17 cellular contexts compared by ENCODE assay signal in the genomic region with DNA sequence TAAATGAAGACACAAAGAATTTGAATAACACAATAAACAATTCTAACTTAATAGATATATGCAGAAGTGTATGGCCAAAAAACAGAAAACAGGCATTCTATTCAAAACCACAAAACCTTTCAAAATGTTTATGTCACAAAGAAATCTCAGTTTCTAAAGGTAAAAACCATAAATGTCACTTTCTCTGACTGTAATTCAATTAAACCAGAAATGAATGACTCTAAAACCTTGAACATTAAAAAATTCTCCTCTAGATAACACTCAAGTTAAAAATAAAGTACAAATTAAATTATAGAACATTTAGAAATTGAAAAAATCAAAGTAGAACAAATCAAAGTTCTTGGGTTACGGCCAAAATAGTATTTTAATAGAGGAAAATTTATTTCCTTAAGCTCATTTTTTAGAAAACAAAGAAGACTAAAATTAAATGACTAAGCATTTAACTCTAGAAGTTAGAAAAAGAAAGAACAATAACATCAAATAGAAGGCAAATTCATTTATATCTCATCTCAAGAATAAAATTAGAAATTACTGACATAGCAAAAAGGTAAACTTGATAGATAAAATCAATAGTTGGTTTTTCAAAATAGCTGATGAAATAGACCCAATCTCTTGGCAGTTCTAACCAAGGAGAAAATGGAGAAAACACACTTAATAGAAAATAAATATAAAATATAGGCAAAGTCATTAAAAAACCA.
DNase-seq lines count a peak whose midpoint lies in the region; ATAC-seq, FAIRE-seq and TF ChIP-seq lines count a peak whose summit lies in the region.
"Had no signal": no experiment of that assay in that cellular context is flagged by ENCODE, and none has a peak within 500 bp of the region (broad histone marks: within the 10 kb centered on the region; RNA-seq: fewer than 3 reads in every experiment).

No MANE protein-coding gene starts in this region.

- DNase-seq in SK-N-SH (no peak), K562 (ENCODE audit: extremely low read depth in 1 of 4, low spot score in 3 of 4) (no peak), kidney (no peak), NCI-H748 (lab: John Stamatoyannopoulos, UW; ENCODE audit: unreplicated experiment) (no peak)
- DNase-seq: ACHN; C1 segment of cervical spinal cord; Calu3; CD4-positive, alpha-beta T cell; DMS 273 treated with DMSO at 0.1 percent for 48 hours; GOT3; H9 had no signal

- no peak for ATAC-seq in SK-N-SH treated with all-trans-retinoic acid at 6 μM for 48 hours
- no peak for ATAC-seq in K562
- no peak for ATAC-seq in HG03108 (IDR thresholded peaks at IDR 0.05; ENCODE audit: unreplicated experiment)
- no peak for ATAC-seq in HG02588 (IDR thresholded peaks at IDR 0.05; ENCODE audit: unreplicated experiment)
- ATAC-seq: GM12878 had no signal

- no peaks in the 10 kb centered on the region for H3K9me1 ChIP-seq in K562 (ENCODE audit: control insufficient read depth, insufficient read depth, low read length)

- no peak for TF ChIP-seq POLR2A in K562 (conservative IDR thresholded peaks at IDR 0.05)

- H3K4me2 ChIP-seq in SK-N-SH: no peak overlapping the region
- H3K4me2 ChIP-seq in K562 (ENCODE audit: insufficient read depth, low read length): no peak overlapping the region

- no peak for TF ChIP-seq EP300 in SK-N-SH (IDR thresholded peaks at IDR 0.05; ENCODE audit: borderline replicate concordance in 1 of 2, low read depth in 1 of 2, low read length in 1 of 2)
- no peak for TF ChIP-seq EP300 in K562 (IDR thresholded peaks at IDR 0.05; ENCODE audit: low read length)

- WGBS in SK-N-SH (ENCODE audit: low lambda C conversion rate): 26% methylated on average over 1 of the region's 1 CpG
- WGBS in K562 (ENCODE audit: insufficient coverage, low coverage, missing lambda C conversion rate): 0% methylated on average over 1 of the region's 1 CpG

- H3K4me1 ChIP-seq in SK-N-SH (ENCODE audit: control insufficient read depth in 1 of 2, insufficient read depth in 2 of 2, low read depth in 1 of 2, low read length in 1 of 2) (peaks cover 0 to 8% of the 10 kb centered on the region in 2 experiments; a peak in 2 of 4 replicates), K562 (replicated peaks in 1 of 2; ENCODE audit: control insufficient read depth in 2 of 2, insufficient read depth in 2 of 2, low read length in 2 of 2) (no peaks in the 10 kb centered on the region), kidney (ENCODE audit: control insufficient read depth in 1 of 2, insufficient read depth in 1 of 2, low read depth in 1 of 2, low read length in 2 of 2) (no peaks in the 10 kb centered on the region)

- TF ChIP-seq RAD21 in SK-N-SH (IDR thresholded peaks at IDR 0.05; ENCODE audit: low read length) (no peak), K562 (CRISPR knock-in tag; conservative IDR thresholded peaks at IDR 0.05 in 1 of 2, IDR thresholded peaks at IDR 0.05 in 1 of 2) (no peak)

- H3K79me2 ChIP-seq in SK-N-SH (ENCODE audit: insufficient read depth) (no peaks in the 10 kb centered on the region), K562 (ENCODE audit: control insufficient read depth, insufficient read depth, low read length) (no peaks in the 10 kb centered on the region)

- POLR2A ChIA-PET in SK-N-SH (lab: Yijun Ruan, JAX) (no interaction called here), K562 (lab: Yijun Ruan, JAX) (interaction anchor here (0.5 kb wide), 1 partner anchor 84 kb away, joined by 3 read pairs; no protein-coding TSS in a partner anchor)

- H3K9me3 ChIP-seq in SK-N-SH (peaks cover 6% of the 10 kb centered on the region; the same call in 1 of the 2 replicates), K562 (replicated peaks; ENCODE audit: control insufficient read depth, insufficient read depth, low read depth, low read length) (no peaks in the 10 kb centered on the region), kidney (ENCODE audit: control insufficient read depth in 1 of 2, low read length in 2 of 2) (no peaks in the 10 kb centered on the region)

- H3K27ac ChIP-seq in SK-N-SH (ENCODE audit: low read depth in 2 of 2, low read length in 1 of 2) (no peak overlapping the region), K562 (ENCODE audit: extremely low read depth, low read depth, low read length) (no peak overlapping the region), kidney (ENCODE audit: low read depth in 2 of 2, low read length in 2 of 2) (no peak overlapping the region)
- H3K27ac ChIP-seq: 22Rv1 had no signal

- H3K4me3 ChIP-seq in SK-N-SH (ENCODE audit: low read depth in 2 of 2, low read length in 1 of 2) (no peak overlapping the region), K562 (no peak overlapping the region), kidney (ENCODE audit: low read length in 2 of 2) (no peak overlapping the region)
- H3K4me3 ChIP-seq: GM12878 had no signal

- CTCF ChIA-PET in SK-N-SH (lab: Yijun Ruan, JAX): no interaction called here
- CTCF ChIA-PET in K562 (lab: Yijun Ruan, JAX; ENCODE audit: low intra/inter-chr PET ratio): no interaction called here

- intact Hi-C loops in K562 (cut with micrococcal nuclease) (no loop called here), kidney (cut with DNase I) (no loop called here)

- in situ Hi-C loops in K562 (cut with MboI): no loop called here

- no peak overlapping the region for H3K9ac ChIP-seq in SK-N-SH
- no peak overlapping the region for H3K9ac ChIP-seq in K562 (ENCODE audit: insufficient read depth in 1 of 2, low read depth in 2 of 2, low read length in 2 of 2)
- no peak overlapping the region for H3K9ac ChIP-seq in kidney (ENCODE audit: low read length in 2 of 2)

- TF ChIP-seq CTCF in SK-N-SH (IDR thresholded peaks at IDR 0.05) (no peak), K562 (IDR thresholded peaks at IDR 0.05 in 2 of 3, conservative IDR thresholded peaks at IDR 0.05 in 1 of 3; ENCODE audit: insufficient read depth in 2 of 3, low read depth in 1 of 3, low read length in 3 of 3) (no peak), kidney (IDR thresholded peaks at IDR 0.05; ENCODE audit: borderline replicate concordance, extremely low read depth, insufficient read depth) (no peak)

- no peaks in the 10 kb centered on the region for H3K9me2 ChIP-seq in SK-N-SH

- H2AFZ ChIP-seq in SK-N-SH (ENCODE audit: low read depth) (no peak overlapping the region), K562 (ENCODE audit: low read depth, low read length) (no peak overlapping the region)

- H4K20me1 ChIP-seq in SK-N-SH (ENCODE audit: insufficient read depth) (no peaks in the 10 kb centered on the region), K562 (replicated peaks; ENCODE audit: control insufficient read depth, insufficient read depth, low read length) (no peaks in the 10 kb centered on the region)

- H3F3A ChIP-seq in SK-N-SH (replicated peaks; ENCODE audit: insufficient read depth): no peaks in the 10 kb centered on the region

- H3K27me3 ChIP-seq in SK-N-SH (ENCODE audit: insufficient read depth) (no peaks in the 10 kb centered on the region), K562 (ENCODE audit: control insufficient read depth in 2 of 2, insufficient read depth in 2 of 2, low read length in 2 of 2) (no peaks in the 10 kb centered on the region)

- H3K36me3 ChIP-seq in SK-N-SH (replicated peaks in 1 of 2; ENCODE audit: control insufficient read depth in 1 of 2, insufficient read depth in 2 of 2, low read length in 1 of 2) (no peaks in the 10 kb centered on the region), K562 (ENCODE audit: control insufficient read depth, insufficient read depth, low read length) (no peaks in the 10 kb centered on the region), kidney (ENCODE audit: control insufficient read depth in 1 of 2, insufficient read depth in 2 of 2, low read length in 2 of 2) (no peaks in the 10 kb centered on the region)

- FAIRE-seq in K562 (lab: Jason Lieb, UNC): no peak
- FAIRE-seq in kidney (lab: Jason Lieb, UNC): peak; percentile 69
- FAIRE-seq: GM12878, HTR-8/SVneo had no signal

- no TSS peak for BruUV-seq in K562 (replicated peaks; lab: Mats Ljungman, UMichigan)

TF ChIP-seq in SK-N-SH, 30 proteins besides CTCF, POLR2A, EP300 and RAD21:
- TF ChIP-seq TEAD4 (IDR thresholded peaks at IDR 0.05; ENCODE audit: borderline replicate concordance, insufficient read depth) (no peak), NRF1 (IDR thresholded peaks at IDR 0.05; ENCODE audit: low read depth, low read length) (no peak), IRF3 (IDR thresholded peaks at IDR 0.05; ENCODE audit: low read depth, low read length) (no peak), NFIC (IDR thresholded peaks at IDR 0.05; ENCODE audit: borderline replicate concordance) (no peak)

TF ChIP-seq in K562, 482 proteins besides CTCF, POLR2A, EP300 and RAD21:
- no peak for TF ChIP-seq ZFPM2 (CRISPR knock-in tag; IDR thresholded peaks at IDR 0.05)
- TF ChIP-seq ZKSCAN1 (IDR thresholded peaks at IDR 0.05; ENCODE audit: low read depth, low read length): no peak
- TF ChIP-seq RBM34 (IDR thresholded peaks at IDR 0.05; ENCODE audit: borderline replicate concordance, insufficient read depth, low read length): no peak
- TF ChIP-seq, protein P1, sequence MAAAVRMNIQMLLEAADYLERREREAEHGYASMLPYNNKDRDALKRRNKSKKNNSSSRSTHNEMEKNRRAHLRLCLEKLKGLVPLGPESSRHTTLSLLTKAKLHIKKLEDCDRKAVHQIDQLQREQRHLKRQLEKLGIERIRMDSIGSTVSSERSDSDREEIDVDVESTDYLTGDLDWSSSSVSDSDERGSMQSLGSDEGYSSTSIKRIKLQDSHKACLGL (CRISPR knock-in tag; IDR thresholded peaks at IDR 0.05; ENCODE audit: borderline replicate concordance, poor library complexity, severe bottlenecking): no peak
- TF ChIP-seq DMBX1 (CRISPR knock-in tag; IDR thresholded peaks at IDR 0.05; ENCODE audit: borderline replicate concordance): no peak
- peak; percentile 70 for TF ChIP-seq ZNF316 (IDR thresholded peaks at IDR 0.05)
- TF ChIP-seq EWSR1 (IDR thresholded peaks at IDR 0.05; ENCODE audit: borderline replicate concordance, low read depth, partially characterized antibody): no peak
- peak; percentile 40 for TF ChIP-seq C11orf30 (IDR thresholded peaks at IDR 0.05; ENCODE audit: low read depth)
- TF ChIP-seq HIVEP1 (CRISPR knock-in tag; IDR thresholded peaks at IDR 0.05): no peak
- no peak for TF ChIP-seq NCOA1 (IDR thresholded peaks at IDR 0.05; ENCODE audit: low read depth)
- no peak for TF ChIP-seq THRAP3 (IDR thresholded peaks at IDR 0.05; ENCODE audit: borderline replicate concordance)
- no peak for TF ChIP-seq RB1 (IDR thresholded peaks at IDR 0.05; ENCODE audit: low read depth)
